ENCODE assay signal across 16 cellular contexts in genomic region chr16:27445502-27446175, GRCh38. TPM values are rescaled to one million over a fixed set of nuclear protein-coding genes. Genes with fewer than 3 reads are reported as not detected.
DNase-seq lines count a peak whose midpoint lies in the region; ATAC-seq and TF ChIP-seq lines count a peak whose summit lies in the region.
"Had no signal": no experiment of that assay in that cellular context is flagged by ENCODE, and none has a peak within 500 bp of the region (broad histone marks: within the 10 kb centered on the region; RNA-seq: fewer than 3 reads in every experiment).

No MANE protein-coding gene starts in this region.

- H4K20me1 ChIP-seq in Loucy (ENCODE audit: insufficient read depth, low read length, poor library complexity, severe bottlenecking), result no peaks in the 10 kb centered on the region

- 93% methylated on average over 9 to 12 of the region's 12 CpGs for WGBS in upper lobe of left lung, 2 donors

- H3K27me3 Mint-ChIP-seq in activated T-cell treated with anti-CD3 and anti-CD28 coated beads, Interleukin-2, amount 50 U/mL, for 72 hours (ENCODE audit: low read depth), result no peaks in the 10 kb centered on the region
- no peaks in the 10 kb centered on the region for H3K27me3 Mint-ChIP-seq in activated T-cell treated with anti-CD3 and anti-CD28 coated beads, Interleukin-2, amount 50 U/mL, for 4 hours (ENCODE audit: low read depth)
- no peaks in the 10 kb centered on the region for H3K27me3 Mint-ChIP-seq in central memory CD8-positive, alpha-beta T cell

- H3K79me2 ChIP-seq in Loucy (ENCODE audit: insufficient read depth, low read length), result no peaks in the 10 kb centered on the region
- H3K79me2 ChIP-seq: parathyroid adenoma had no signal

- peak overlapping the region; percentile 41 for H3K27ac Mint-ChIP-seq in activated T-cell treated with anti-CD3 and anti-CD28 coated beads, Interleukin-2, amount 50 U/mL, for 72 hours
- peak overlapping the region; percentile 96 for H3K27ac Mint-ChIP-seq in central memory CD8-positive, alpha-beta T cell (ENCODE audit: low read depth)
- H3K27ac Mint-ChIP-seq in stimulated activated effector memory CD8-positive, alpha-beta T cell treated with anti-CD3 and anti-CD28 coated beads, Interleukin-12 subunit alpha, Interleukin-12 subunit beta, amount 100 ng/mL, for 72 hours, result peak overlapping the region; percentile 83
- H3K27ac Mint-ChIP-seq: brain had no signal

- no peaks in the 10 kb centered on the region for H3K9me2 ChIP-seq in Loucy (replicated peaks; ENCODE audit: low read depth, low read length)

- H2AFZ ChIP-seq in Loucy (ENCODE audit: low read length), result no peak overlapping the region
- H2AFZ ChIP-seq: parathyroid adenoma had no signal

- no peak for DNase-seq in activated T-cell treated with anti-CD3 and anti-CD28 coated beads, Interleukin-2, amount 50 U/mL, for 72 hours
- no peak for DNase-seq in activated T-cell treated with anti-CD3 and anti-CD28 coated beads, Interleukin-2, amount 50 U/mL, for 4 hours
- DNase-seq in central memory CD8-positive, alpha-beta T cell (ENCODE audit: low spot score in 2 of 2), result no peak
- DNase-seq in stimulated activated effector memory CD8-positive, alpha-beta T cell treated with anti-CD3 and anti-CD28 coated beads, Interleukin-12 subunit alpha, Interleukin-12 subunit beta, amount 100 ng/mL, for 72 hours (ENCODE audit: low spot score in 2 of 2), result no peak
- no peak for DNase-seq in upper lobe of left lung
- DNase-seq in HK-2 (ENCODE audit: unreplicated experiment), result no peak
- DNase-seq: foreskin melanocyte, KBM-7, midbrain, NCI-H1694 treated with DMSO at 0.1 percent for 48 hours, NCI-H748 treated with DMSO at 0.1 percent for 48 hours had no signal

- peaks cover 68% of the 10 kb centered on the region for H3K4me1 Mint-ChIP-seq in activated T-cell treated with anti-CD3 and anti-CD28 coated beads, Interleukin-2, amount 50 U/mL, for 72 hours (ENCODE audit: low read depth)
- peaks cover 55% of the 10 kb centered on the region for H3K4me1 Mint-ChIP-seq in activated T-cell treated with anti-CD3 and anti-CD28 coated beads, Interleukin-2, amount 50 U/mL, for 4 hours (ENCODE audit: low read depth)
- peaks cover 63% of the 10 kb centered on the region for H3K4me1 Mint-ChIP-seq in central memory CD8-positive, alpha-beta T cell
- H3K4me1 Mint-ChIP-seq in stimulated activated effector memory CD8-positive, alpha-beta T cell treated with anti-CD3 and anti-CD28 coated beads, Interleukin-12 subunit alpha, Interleukin-12 subunit beta, amount 100 ng/mL, for 72 hours, result peaks cover 66% of the 10 kb centered on the region
- H3K4me1 Mint-ChIP-seq: brain had no signal

- H3K9ac ChIP-seq in Loucy (ENCODE audit: low read depth, low read length, poor library complexity, severe bottlenecking), result no peak overlapping the region
- H3K9ac ChIP-seq: parathyroid adenoma had no signal

- H3K9me3 Mint-ChIP-seq in activated T-cell treated with anti-CD3 and anti-CD28 coated beads, Interleukin-2, amount 50 U/mL, for 72 hours, result no peaks in the 10 kb centered on the region
- no peaks in the 10 kb centered on the region for H3K9me3 Mint-ChIP-seq in activated T-cell treated with anti-CD3 and anti-CD28 coated beads, Interleukin-2, amount 50 U/mL, for 4 hours
- no peaks in the 10 kb centered on the region for H3K9me3 Mint-ChIP-seq in central memory CD8-positive, alpha-beta T cell
- H3K9me3 Mint-ChIP-seq in stimulated activated effector memory CD8-positive, alpha-beta T cell treated with anti-CD3 and anti-CD28 coated beads, Interleukin-12 subunit alpha, Interleukin-12 subunit beta, amount 100 ng/mL, for 72 hours, result no peaks in the 10 kb centered on the region

- peaks cover 33 to 69% of the 10 kb centered on the region in 2 donors for H3K36me3 Mint-ChIP-seq in activated T-cell treated with anti-CD3 and anti-CD28 coated beads, Interleukin-2, amount 50 U/mL, for 72 hours (ENCODE audit: insufficient read depth in 2 of 2)
- H3K36me3 Mint-ChIP-seq in activated T-cell treated with anti-CD3 and anti-CD28 coated beads, Interleukin-2, amount 50 U/mL, for 4 hours (ENCODE audit: insufficient read depth), result peaks cover 75% of the 10 kb centered on the region
- peaks cover 73% of the 10 kb centered on the region for H3K36me3 Mint-ChIP-seq in central memory CD8-positive, alpha-beta T cell (ENCODE audit: insufficient read depth)
- peaks cover 99% of the 10 kb centered on the region for H3K36me3 Mint-ChIP-seq in stimulated activated effector memory CD8-positive, alpha-beta T cell treated with anti-CD3 and anti-CD28 coated beads, Interleukin-12 subunit alpha, Interleukin-12 subunit beta, amount 100 ng/mL, for 72 hours
- H3K36me3 Mint-ChIP-seq: brain had no signal

- no peak for TF ChIP-seq POLR2A in upper lobe of left lung (IDR thresholded peaks at IDR 0.05)

- H3K4me3 ChIP-seq in Loucy (ENCODE audit: low read length, poor library complexity, severe bottlenecking) (no peak overlapping the region), upper lobe of left lung (no peak overlapping the region)
- H3K4me3 ChIP-seq: tibial artery had no signal

- H3K4me2 ChIP-seq in Loucy (ENCODE audit: low read depth, low read length, poor library complexity, severe bottlenecking), result no peak overlapping the region

- H3K9me3 ChIP-seq in Loucy (ENCODE audit: insufficient read depth, low read depth, low read length) (no peaks in the 10 kb centered on the region; the same call in 1 of the 2 replicates), upper lobe of left lung (peaks cover 0 to 12% (median 9%) of the 10 kb centered on the region in 4 donors)

- H3K4me1 ChIP-seq in Loucy (ENCODE audit: insufficient read depth, low read length, poor library complexity, severe bottlenecking), result peaks cover 37% of the 10 kb centered on the region
- H3K4me1 ChIP-seq in upper lobe of left lung, result peaks cover 7 to 14% (median 12%) of the 10 kb centered on the region in 4 donors
- H3K4me1 ChIP-seq: parathyroid adenoma, tibial artery had no signal

- no peak for TF ChIP-seq EP300 in upper lobe of left lung (IDR thresholded peaks at IDR 0.05)

- H3K27ac ChIP-seq in upper lobe of left lung, result no peak overlapping the region
- H3K27ac ChIP-seq: parathyroid adenoma, tibial artery had no signal

- TF ChIP-seq CTCF in Loucy (conservative IDR thresholded peaks at IDR 0.05; ENCODE audit: low read length) (peak; percentile 40; the same call in 1 of the 2 replicates), upper lobe of left lung (IDR thresholded peaks at IDR 0.05) (no peak)

- H3K36me3 ChIP-seq in Loucy (ENCODE audit: insufficient read depth, low read length) (peaks cover 24% of the 10 kb centered on the region; the same call in 1 of the 2 replicates), upper lobe of left lung (peaks cover 0 to 41% (median 17%) of the 10 kb centered on the region in 4 donors)
- H3K36me3 ChIP-seq: tibial artery had no signal

- H3F3A ChIP-seq in Loucy (ENCODE audit: low read depth), result no peaks in the 10 kb centered on the region

- ATAC-seq in activated T-cell treated with anti-CD3 and anti-CD28 coated beads, Interleukin-2, amount 50 U/mL, for 72 hours (replicated peaks in 1 of 2), result no peak
- no peak for ATAC-seq in activated T-cell treated with anti-CD3 and anti-CD28 coated beads, Interleukin-2, amount 50 U/mL, for 4 hours
- ATAC-seq in central memory CD8-positive, alpha-beta T cell (replicated peaks; ENCODE audit: extremely low read depth, poor library complexity, severe bottlenecking), result no peak
- ATAC-seq in stimulated activated effector memory CD8-positive, alpha-beta T cell treated with anti-CD3 and anti-CD28 coated beads, Interleukin-12 subunit alpha, Interleukin-12 subunit beta, amount 100 ng/mL, for 72 hours, result no peak
- ATAC-seq in upper lobe of left lung (ENCODE audit: low FRiP score in 2 of 2) (no peak), HG02840 (IDR thresholded peaks at IDR 0.05; ENCODE audit: low FRiP score, unreplicated experiment) (no peak)

- no peak overlapping the region for H3K4me3 Mint-ChIP-seq in activated T-cell treated with anti-CD3 and anti-CD28 coated beads, Interleukin-2, amount 50 U/mL, for 72 hours
- no peak overlapping the region for H3K4me3 Mint-ChIP-seq in activated T-cell treated with anti-CD3 and anti-CD28 coated beads, Interleukin-2, amount 50 U/mL, for 4 hours
- peak overlapping the region; percentile 77 for H3K4me3 Mint-ChIP-seq in central memory CD8-positive, alpha-beta T cell
- peak overlapping the region; percentile 53 for H3K4me3 Mint-ChIP-seq in stimulated activated effector memory CD8-positive, alpha-beta T cell treated with anti-CD3 and anti-CD28 coated beads, Interleukin-12 subunit alpha, Interleukin-12 subunit beta, amount 100 ng/mL, for 72 hours
- H3K4me3 Mint-ChIP-seq: brain had no signal

- no peaks in the 10 kb centered on the region for H3K27me3 ChIP-seq in Loucy (ENCODE audit: insufficient read depth, low read length, poor library complexity, severe bottlenecking)
- no peaks in the 10 kb centered on the region for H3K27me3 ChIP-seq in upper lobe of left lung

RNA-seq across cellular contexts. Expression of gene IL21R, which starts 43.7 kb away (rescaled TPM):
- total RNA-seq in activated T-cell treated with anti-CD3 and anti-CD28 coated beads, Interleukin-2, amount 50 U/mL, for 72 hours, result 100 to 1,000 TPM; 155 to 166 TPM
- 10 to 100 TPM; 90.7 to 94.9 (median 91.4) TPM for total RNA-seq in activated T-cell treated with anti-CD3 and anti-CD28 coated beads, Interleukin-2, amount 50 U/mL, for 4 hours
- total RNA-seq in upper lobe of left lung, result 10 to 100 TPM in 1 of 6 donors, 1 to 10 TPM in 5; 2.0 to 10.1 (median 3.6) TPM

Comparison
In these comparisons a context has a peak if more than half of its experiments do, and no peak if none do; other contexts are left out.
1. H3K27ac Mint-ChIP-seq: peak in every context shown above with its lines; median percentile 96 in central memory CD8-positive, alpha-beta T cell; 83 in stimulated activated effector memory CD8-positive, alpha-beta T cell treated with anti-CD3 and anti-CD28 coated beads, Interleukin-12 subunit alpha, Interleukin-12 subunit beta, amount 100 ng/mL, for 72 hours; 41 in activated T-cell treated with anti-CD3 and anti-CD28 coated beads, Interleukin-2, amount 50 U/mL, for 72 hours.
2. H3K4me3 Mint-ChIP-seq: peak in central memory CD8-positive, alpha-beta T cell (single experiment) and stimulated activated effector memory CD8-positive, alpha-beta T cell treated with anti-CD3 and anti-CD28 coated beads, Interleukin-12 subunit alpha, Interleukin-12 subunit beta, amount 100 ng/mL, for 72 hours (single experiment); none in activated T-cell treated with anti-CD3 and anti-CD28 coated beads, Interleukin-2, amount 50 U/mL, for 72 hours (0 of 2) and activated T-cell treated with anti-CD3 and anti-CD28 coated beads, Interleukin-2, amount 50 U/mL, for 4 hours (single experiment).
3. RNA of gene IL21R, which starts 43.7 kb away (total RNA-seq): 155 to 166 TPM in activated T-cell treated with anti-CD3 and anti-CD28 coated beads, Interleukin-2, amount 50 U/mL, for 72 hours and 90.7 to 94.9 TPM in activated T-cell treated with anti-CD3 and anti-CD28 coated beads, Interleukin-2, amount 50 U/mL, for 4 hours; 2.0 to 10.1 TPM in upper lobe of left lung; every median in the first group is over 4 times any median in the second.